19 cellular contexts compared by ENCODE assay signal in genomic region chr11:44590769-44591168, GRCh38. TPM values are rescaled to one million over a fixed set of nuclear protein-coding genes. Genes with fewer than 3 reads are reported as not detected.
A peak's percentile ranks its signal among the peaks of the same experiment; 100 is the strongest.
DNase-seq lines count a peak whose midpoint lies in the region; ATAC-seq and TF ChIP-seq lines count a peak whose summit lies in the region.
"Had no signal": no experiment of that assay in that cellular context is flagged by ENCODE, and none has a peak within 500 bp of the region (broad histone marks: within the 10 kb centered on the region; RNA-seq: fewer than 3 reads in every experiment).

No MANE protein-coding gene starts in this region.

- H3K18ac ChIP-seq in mesenchymal stem cell (ENCODE audit: low read depth in 1 of 2, low read length in 2 of 2): peak overlapping the region; percentile 69 to 75

- H3K4me3 ChIP-seq in mesenchymal stem cell (ENCODE audit: insufficient read depth in 1 of 2, low read depth in 1 of 2, low read length in 2 of 2) (no peak overlapping the region), upper lobe of left lung (no peak overlapping the region), colonic mucosa (no peak overlapping the region)
- H3K4me3 ChIP-seq: left lung, right atrium auricular region had no signal

- peaks cover 56% of the 10 kb centered on the region for H3K36me3 Mint-ChIP-seq in activated naive CD4-positive, alpha-beta T cell treated with anti-CD3 and anti-CD28 coated beads for 36 hours (ENCODE audit: low read depth)
- peaks cover 72% of the 10 kb centered on the region for H3K36me3 Mint-ChIP-seq in activated T-helper 1 cell treated with anti-CD3 and anti-CD28 coated beads, Interleukin-12 subunit alpha, Interleukin-12 subunit beta, Interleukin-2, Interleukin-4 antibody, amounts not matched to agents 30 ng/mL and 10 ng/mL and 1 ng/mL, durations not matched to agents 14 hours and 24 hours and 36 hours (ENCODE audit: low read depth)

- TF ChIP-seq CTCF in upper lobe of left lung (IDR thresholded peaks at IDR 0.05) (no peak), colonic mucosa (IDR thresholded peaks at IDR 0.05) (no peak)

- H3K79me1 ChIP-seq in mesenchymal stem cell (replicated peaks; ENCODE audit: low read length, poor library complexity, severe bottlenecking): peaks cover 29% of the 10 kb centered on the region

- H4K8ac ChIP-seq in mesenchymal stem cell (ENCODE audit: low read length): peak overlapping the region; percentile 0

- CTCF ChIA-PET in activated naive CD4-positive, alpha-beta T cell treated with anti-CD3 and anti-CD28 coated beads for 36 hours (lab: Charles Lee): interaction anchor here (1.6 kb wide), 1 partner anchor 26 kb away, joined by 11 read pairs; no protein-coding TSS in a partner anchor

- H2AK5ac ChIP-seq in mesenchymal stem cell (ENCODE audit: low read length, severe bottlenecking): peak overlapping the region; percentile 91

- peak overlapping the region; percentile 65 for H2BK120ac ChIP-seq in mesenchymal stem cell (ENCODE audit: low read depth, low read length)

- H3K23ac ChIP-seq in mesenchymal stem cell (ENCODE audit: low read length in 2 of 2): no peak overlapping the region

- H2BK5ac ChIP-seq in mesenchymal stem cell (ENCODE audit: low read depth, low read length, poor library complexity, severe bottlenecking): no peak overlapping the region

- peaks cover 4 to 51% of the 10 kb centered on the region in 2 experiments for H3K36me3 ChIP-seq in mesenchymal stem cell (ENCODE audit: control insufficient read depth in 1 of 2, insufficient read depth in 2 of 2, low read depth in 1 of 2, low read length in 2 of 2)
- peaks cover 0 to 16% (median 12%) of the 10 kb centered on the region in 4 donors for H3K36me3 ChIP-seq in upper lobe of left lung
- no peaks in the 10 kb centered on the region for H3K36me3 ChIP-seq in colonic mucosa
- H3K36me3 ChIP-seq: right atrium auricular region had no signal

- intact Hi-C loops in activated naive CD4-positive, alpha-beta T cell treated with anti-CD3 and anti-CD28 coated beads for 36 hours (cut with micrococcal nuclease): no loop called here
- intact Hi-C loops in activated T-helper 1 cell treated with anti-CD3 and anti-CD28 coated beads, Interleukin-12 subunit alpha, Interleukin-12 subunit beta, Interleukin-2, Interleukin-4 antibody, amounts not matched to agents 30 ng/mL and 10 ng/mL and 1 ng/mL, durations not matched to agents 14 hours and 24 hours and 36 hours (cut with micrococcal nuclease): no loop called here
- intact Hi-C loops in colonic mucosa (cut with DNase I): no loop called here

- no peak overlapping the region for H3K4me2 ChIP-seq in mesenchymal stem cell (ENCODE audit: low read length, poor library complexity, severe bottlenecking)

- no peak overlapping the region for H2BK15ac ChIP-seq in mesenchymal stem cell (ENCODE audit: low read depth, poor library complexity, severe bottlenecking)

- 76% methylated on average over 6 of the region's 6 CpGs for WGBS in mesenchymal stem cell
- 65% methylated on average over 6 of the region's 6 CpGs for whole genome bisulfite sequencing in upper lobe of left lung, 2 donors

- peak overlapping the region; percentile 78 for H4K91ac ChIP-seq in mesenchymal stem cell (ENCODE audit: low read length)

- peaks cover 55% of the 10 kb centered on the region for H3K4me1 Mint-ChIP-seq in activated naive CD4-positive, alpha-beta T cell treated with anti-CD3 and anti-CD28 coated beads for 36 hours (ENCODE audit: low read depth)
- H3K4me1 Mint-ChIP-seq in activated T-helper 1 cell treated with anti-CD3 and anti-CD28 coated beads, Interleukin-12 subunit alpha, Interleukin-12 subunit beta, Interleukin-2, Interleukin-4 antibody, amounts not matched to agents 30 ng/mL and 10 ng/mL and 1 ng/mL, durations not matched to agents 14 hours and 24 hours and 36 hours (ENCODE audit: low read depth): peaks cover 63% of the 10 kb centered on the region

- H3K27ac Mint-ChIP-seq in activated naive CD4-positive, alpha-beta T cell treated with anti-CD3 and anti-CD28 coated beads for 36 hours: peak overlapping the region; percentile 63
- peak overlapping the region; percentile 79 for H3K27ac Mint-ChIP-seq in activated T-helper 1 cell treated with anti-CD3 and anti-CD28 coated beads, Interleukin-12 subunit alpha, Interleukin-12 subunit beta, Interleukin-2, Interleukin-4 antibody, amounts not matched to agents 30 ng/mL and 10 ng/mL and 1 ng/mL, durations not matched to agents 14 hours and 24 hours and 36 hours
- H3K27ac Mint-ChIP-seq: dendritic cell treated with granulocyte-macrophage colony-stimulating factor and Interleukin-4, amounts not matched to agents 40 ng/mL and 50 ng/mL, for 4 days had no signal

- H3K4ac ChIP-seq in mesenchymal stem cell (ENCODE audit: low read depth in 1 of 2, low read length in 2 of 2): peak overlapping the region in 1 of 2 experiments; percentile 24

- peaks cover 38% of the 10 kb centered on the region for H3K4me1 ChIP-seq in mesenchymal stem cell (ENCODE audit: control insufficient read depth, insufficient read depth, low read depth, low read length)
- H3K4me1 ChIP-seq in upper lobe of left lung: peaks cover 21 to 31% (median 23%) of the 10 kb centered on the region in 4 donors
- H3K4me1 ChIP-seq in colonic mucosa: no peaks in the 10 kb centered on the region

- no peak for DNase-seq in activated naive CD4-positive, alpha-beta T cell treated with anti-CD3 and anti-CD28 coated beads for 36 hours
- DNase-seq in activated naive CD4-positive, alpha-beta T cell (lab: John Stamatoyannopoulos, UW): no peak
- DNase-seq in activated T-helper 1 cell treated with anti-CD3 and anti-CD28 coated beads, Interleukin-12 subunit alpha, Interleukin-12 subunit beta, Interleukin-2, Interleukin-4 antibody, amounts not matched to agents 30 ng/mL and 10 ng/mL and 1 ng/mL, durations not matched to agents 14 hours and 24 hours and 36 hours (ENCODE audit: low spot score): no peak
- no peak for DNase-seq in mesenchymal stem cell
- no peak for DNase-seq in upper lobe of left lung
- DNase-seq in colonic mucosa: no peak
- no peak for DNase-seq in NCI-H2171 (lab: John Stamatoyannopoulos, UW)
- no peak for DNase-seq in amniotic stem cell (lab: John Stamatoyannopoulos, UW)
- DNase-seq: activated CD8-positive, alpha-beta memory T cell treated with anti-CD3 and anti-CD28 coated beads, Interleukin-2, amount 50 U/mL, for 48 hours; aorta; hypothalamus; left lung; NCI-H1048; NK-92 treated with Interleukin-12 subunit alpha and Interleukin-12 subunit beta, amount 100 ng/mL, for 24 hours; SIG-M5; stimulated activated CD4-positive, alpha-beta T cell treated with anti-CD3 and anti-CD28 coated beads, Interleukin-2, amount 100 ng/mL, for 48 hours had no signal

- no peak overlapping the region for H3K4me3 Mint-ChIP-seq in activated naive CD4-positive, alpha-beta T cell treated with anti-CD3 and anti-CD28 coated beads for 36 hours
- no peak overlapping the region for H3K4me3 Mint-ChIP-seq in activated T-helper 1 cell treated with anti-CD3 and anti-CD28 coated beads, Interleukin-12 subunit alpha, Interleukin-12 subunit beta, Interleukin-2, Interleukin-4 antibody, amounts not matched to agents 30 ng/mL and 10 ng/mL and 1 ng/mL, durations not matched to agents 14 hours and 24 hours and 36 hours
- H3K4me3 Mint-ChIP-seq: dendritic cell treated with granulocyte-macrophage colony-stimulating factor and Interleukin-4, amounts not matched to agents 40 ng/mL and 50 ng/mL, for 4 days had no signal

- no peaks in the 10 kb centered on the region for H3K27me3 Mint-ChIP-seq in activated naive CD4-positive, alpha-beta T cell treated with anti-CD3 and anti-CD28 coated beads for 36 hours (ENCODE audit: low read depth)
- H3K27me3 Mint-ChIP-seq in activated T-helper 1 cell treated with anti-CD3 and anti-CD28 coated beads, Interleukin-12 subunit alpha, Interleukin-12 subunit beta, Interleukin-2, Interleukin-4 antibody, amounts not matched to agents 30 ng/mL and 10 ng/mL and 1 ng/mL, durations not matched to agents 14 hours and 24 hours and 36 hours (ENCODE audit: insufficient read depth): no peaks in the 10 kb centered on the region
- H3K27me3 Mint-ChIP-seq: dendritic cell treated with granulocyte-macrophage colony-stimulating factor and Interleukin-4, amounts not matched to agents 40 ng/mL and 50 ng/mL, for 4 days; IgD-negative memory B cell had no signal

- TF ChIP-seq POLR2A in upper lobe of left lung (IDR thresholded peaks at IDR 0.05): no peak

- H3K27me3 ChIP-seq in mesenchymal stem cell (ENCODE audit: control insufficient read depth in 1 of 2, insufficient read depth in 1 of 2, low read length in 2 of 2) (no peaks in the 10 kb centered on the region), upper lobe of left lung (no peaks in the 10 kb centered on the region), colonic mucosa (no peaks in the 10 kb centered on the region)
- H3K27me3 ChIP-seq: left lung, right atrium auricular region had no signal

- no peak for ATAC-seq in upper lobe of left lung (ENCODE audit: low FRiP score in 2 of 2)
- ATAC-seq: left lung had no signal

- H3K9me3 Mint-ChIP-seq in activated naive CD4-positive, alpha-beta T cell treated with anti-CD3 and anti-CD28 coated beads for 36 hours: no peaks in the 10 kb centered on the region
- no peaks in the 10 kb centered on the region for H3K9me3 Mint-ChIP-seq in activated T-helper 1 cell treated with anti-CD3 and anti-CD28 coated beads, Interleukin-12 subunit alpha, Interleukin-12 subunit beta, Interleukin-2, Interleukin-4 antibody, amounts not matched to agents 30 ng/mL and 10 ng/mL and 1 ng/mL, durations not matched to agents 14 hours and 24 hours and 36 hours
- H3K9me3 Mint-ChIP-seq: dendritic cell treated with granulocyte-macrophage colony-stimulating factor and Interleukin-4, amounts not matched to agents 40 ng/mL and 50 ng/mL, for 4 days; IgD-negative memory B cell had no signal

- peak overlapping the region in 1 of 2 experiments; percentile 68 for H3K14ac ChIP-seq in mesenchymal stem cell (ENCODE audit: low read length in 2 of 2)

- H3K9ac ChIP-seq in mesenchymal stem cell (ENCODE audit: low read length): peak overlapping the region; percentile 52
- H3K9ac ChIP-seq in colonic mucosa (ENCODE audit: low read depth in 2 of 2, low read length in 2 of 2): no peak overlapping the region

- TF ChIP-seq EP300 in upper lobe of left lung (IDR thresholded peaks at IDR 0.05): no peak

- no peak overlapping the region for H2AFZ ChIP-seq in mesenchymal stem cell (ENCODE audit: low read depth, low read length)

- no peaks in the 10 kb centered on the region for H3K9me3 ChIP-seq in mesenchymal stem cell (ENCODE audit: control insufficient read depth, low read length)
- H3K9me3 ChIP-seq in upper lobe of left lung: no peaks in the 10 kb centered on the region
- no peaks in the 10 kb centered on the region for H3K9me3 ChIP-seq in colonic mucosa
- H3K9me3 ChIP-seq: left lung, right atrium auricular region had no signal

- H2BK12ac ChIP-seq in mesenchymal stem cell (ENCODE audit: low read length in 2 of 2): peak overlapping the region; percentile 70 to 82

- H3K27ac ChIP-seq in mesenchymal stem cell (ENCODE audit: low read length, poor library complexity, severe bottlenecking): peak overlapping the region; percentile 0
- peak overlapping the region; percentile 74 to 91 (median 80) for H3K27ac ChIP-seq in upper lobe of left lung
- H3K27ac ChIP-seq in colonic mucosa: no peak overlapping the region

RNA-seq across cellular contexts. Expression of gene CD82, which starts 25.3 kb away (rescaled TPM):
- total RNA-seq in activated naive CD4-positive, alpha-beta T cell treated with anti-CD3 and anti-CD28 coated beads for 36 hours: 100 to 1,000 TPM; 140 to 141 TPM
- 499 and 500 TPM in 2 replicates for total RNA-seq in activated T-helper 1 cell treated with anti-CD3 and anti-CD28 coated beads, Interleukin-12 subunit alpha, Interleukin-12 subunit beta, Interleukin-2, Interleukin-4 antibody, amounts not matched to agents 30 ng/mL and 10 ng/mL and 1 ng/mL, durations not matched to agents 14 hours and 24 hours and 36 hours
- 196 TPM for polyA plus RNA-seq in mesenchymal stem cell (2013, experiment 1 of 2)
- polyA plus RNA-seq in mesenchymal stem cell (2013, experiment 2 of 2): 194 TPM
- total RNA-seq in upper lobe of left lung: 100 to 1,000 TPM in 2 of 6 donors, 10 to 100 TPM in 4; 29.8 to 148 (median 69.9) TPM
- 10 to 100 TPM; 36.2 to 41.6 TPM for total RNA-seq in colonic mucosa
